Comparison of ENCODE assay signal across 8 cellular contexts in the genomic region with DNA sequence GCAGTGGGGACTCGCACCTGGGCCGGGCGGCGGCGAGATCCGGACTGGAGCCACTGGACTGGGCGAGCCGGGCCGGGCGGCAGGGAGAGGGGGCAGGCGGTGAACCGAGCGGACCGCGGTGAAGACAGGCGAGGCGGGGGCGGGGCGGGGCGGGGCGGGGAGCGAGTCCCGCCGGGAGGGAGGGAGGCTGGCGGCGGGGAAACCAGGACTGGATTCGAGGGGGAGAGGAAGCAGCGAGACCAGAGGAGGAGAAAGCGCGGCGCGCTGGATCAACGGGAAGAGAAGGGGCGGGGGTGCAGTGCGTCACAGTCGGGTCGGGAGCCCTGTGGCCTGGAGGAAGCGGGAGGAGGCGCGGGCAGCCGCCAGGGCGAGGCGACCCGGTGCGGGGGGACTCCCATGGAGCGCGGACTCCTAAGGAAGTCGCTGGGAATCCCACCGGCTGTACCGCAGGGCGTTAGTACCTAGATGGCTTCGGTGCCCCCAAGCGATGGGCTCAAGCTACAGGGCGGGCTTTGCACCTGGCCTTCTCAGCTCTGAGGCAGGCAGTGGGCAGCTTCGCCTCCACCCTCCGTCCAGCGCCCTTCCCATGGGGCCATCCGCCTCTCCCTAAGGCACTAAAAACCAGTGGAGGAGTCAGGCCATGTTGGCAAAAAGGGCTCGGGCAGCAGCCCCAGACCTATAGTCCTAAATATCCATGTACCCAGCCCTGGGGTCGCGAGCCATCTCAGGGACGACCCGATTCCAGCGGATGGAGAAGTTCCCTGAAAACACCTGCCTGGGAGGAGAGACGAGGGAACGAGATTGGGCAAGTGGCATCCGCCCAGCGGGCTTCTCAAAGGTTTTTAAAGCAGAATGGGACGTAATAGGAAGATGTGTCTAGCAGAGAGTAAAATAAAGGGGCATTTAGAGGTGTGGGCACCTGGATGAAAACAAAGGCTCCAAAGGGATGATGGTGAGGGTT. TPM values are rescaled to one million over a fixed set of nuclear protein-coding genes. Genes with fewer than 3 reads are reported as not detected.
DNase-seq lines count a peak whose midpoint lies in the region; ATAC-seq, FAIRE-seq and TF ChIP-seq lines count a peak whose summit lies in the region.

Gene TMEM121B (minus strand): TSS at position 126 of the 961 bp plus-strand sequence. CDS start 233 bp downstream, outside the sequence.

- no peak for FAIRE-seq in D721Med (lab: Jason Lieb, UNC)

- intact Hi-C loops in dendritic cell treated with granulocyte-macrophage colony-stimulating factor and Interleukin-4, amounts not matched to agents 40 ng/mL and 50 ng/mL, for 4 days (cut with micrococcal nuclease) = loop anchor here (2.0 to 5.0 kb wide), 3 partner anchors 15 to 36 kb away; partner anchors contain the start of gene HDHD5

- H3K27ac Mint-ChIP-seq in dendritic cell treated with granulocyte-macrophage colony-stimulating factor and Interleukin-4, amounts not matched to agents 40 ng/mL and 50 ng/mL, for 4 days = no peak within 1 kb of the TSS
- H3K27ac Mint-ChIP-seq in stimulated activated naive B cell treated with anti-CD40 and anti-IgM and Interleukin-4, amounts not matched to agents 10 μg/mL and 1 μg/mL and 100 μg/mL, for 72 hours = no peak within 1 kb of the TSS

- peaks cover 17% of the 10 kb centered on the region for H3K27me3 Mint-ChIP-seq in dendritic cell treated with granulocyte-macrophage colony-stimulating factor and Interleukin-4, amounts not matched to agents 40 ng/mL and 50 ng/mL, for 4 days
- H3K27me3 Mint-ChIP-seq in stimulated activated naive B cell treated with anti-CD40 and anti-IgM and Interleukin-4, amounts not matched to agents 10 μg/mL and 1 μg/mL and 100 μg/mL, for 72 hours = peaks cover 39 to 57% of the 10 kb centered on the region in 2 donors

- DNase-seq in D721Med (ENCODE audit: insufficient read length, low spot score) (peak; percentile 84), LNCaP clone FGC (ENCODE audit: low read depth) (no peak), SHP77 (lab: John Stamatoyannopoulos, UW) (peak; percentile 89 to 94), left lobe of liver (ENCODE audit: low spot score) (no peak)
- no peak for DNase-seq in stimulated activated naive B cell treated with anti-CD40 and anti-IgM and Interleukin-4, amounts not matched to agents 10 μg/mL and 1 μg/mL and 100 μg/mL, for 72 hours

- TF ChIP-seq CTCF in D721Med (IDR thresholded peaks at IDR 0.05; ENCODE audit: insufficient read depth, missing control alignments) (no peak), LNCaP clone FGC (IDR thresholded peaks at IDR 0.05; ENCODE audit: control insufficient read depth, extremely low read depth, insufficient read depth) (no peak)

- peak within 1 kb of the TSS; percentile 39 for H3K4me3 ChIP-seq in LNCaP clone FGC (ENCODE audit: low read depth, low read length)

- peaks cover 7% of the 10 kb centered on the region for H3K36me3 Mint-ChIP-seq in dendritic cell treated with granulocyte-macrophage colony-stimulating factor and Interleukin-4, amounts not matched to agents 40 ng/mL and 50 ng/mL, for 4 days (ENCODE audit: low read depth)
- peaks cover 3 to 5% of the 10 kb centered on the region in 2 donors for H3K36me3 Mint-ChIP-seq in stimulated activated naive B cell treated with anti-CD40 and anti-IgM and Interleukin-4, amounts not matched to agents 10 μg/mL and 1 μg/mL and 100 μg/mL, for 72 hours

- H3K9me3 Mint-ChIP-seq in dendritic cell treated with granulocyte-macrophage colony-stimulating factor and Interleukin-4, amounts not matched to agents 40 ng/mL and 50 ng/mL, for 4 days = no peaks in the 10 kb centered on the region
- H3K9me3 Mint-ChIP-seq in stimulated activated naive B cell treated with anti-CD40 and anti-IgM and Interleukin-4, amounts not matched to agents 10 μg/mL and 1 μg/mL and 100 μg/mL, for 72 hours = no peaks in the 10 kb centered on the region

- H3K4me3 Mint-ChIP-seq in dendritic cell treated with granulocyte-macrophage colony-stimulating factor and Interleukin-4, amounts not matched to agents 40 ng/mL and 50 ng/mL, for 4 days = peak within 1 kb of the TSS; percentile 82
- H3K4me3 Mint-ChIP-seq in stimulated activated naive B cell treated with anti-CD40 and anti-IgM and Interleukin-4, amounts not matched to agents 10 μg/mL and 1 μg/mL and 100 μg/mL, for 72 hours = peak within 1 kb of the TSS; percentile 71 to 80

- ATAC-seq in left lobe of liver (peak; percentile 32), HG03520 (IDR thresholded peaks at IDR 0.05; ENCODE audit: unreplicated experiment) (no peak), HG03097 (IDR thresholded peaks at IDR 0.05; ENCODE audit: low FRiP score, unreplicated experiment) (no peak)
- peak; percentile 2 to 10 for ATAC-seq in stimulated activated naive B cell treated with anti-CD40 and anti-IgM and Interleukin-4, amounts not matched to agents 10 μg/mL and 1 μg/mL and 100 μg/mL, for 72 hours (replicated peaks)

- H3K4me1 Mint-ChIP-seq in dendritic cell treated with granulocyte-macrophage colony-stimulating factor and Interleukin-4, amounts not matched to agents 40 ng/mL and 50 ng/mL, for 4 days (ENCODE audit: low read depth) = peaks cover 49% of the 10 kb centered on the region
- H3K4me1 Mint-ChIP-seq in stimulated activated naive B cell treated with anti-CD40 and anti-IgM and Interleukin-4, amounts not matched to agents 10 μg/mL and 1 μg/mL and 100 μg/mL, for 72 hours = peaks cover 30 to 37% of the 10 kb centered on the region in 2 donors

RNA-seq across cellular contexts. Expression of gene TMEM121B, which starts in this region (rescaled TPM):
- 0.10 TPM for total RNA-seq in left lobe of liver

Comparison
In these comparisons a context has a peak if more than half of its experiments do, and no peak if none do; other contexts are left out.
1. Peak in ATAC-seq in left lobe of liver; RNA of the gene not detected or under 1 TPM.
2. DNase-seq: peak in D721Med (single experiment) and SHP77 (2 of 2); none in LNCaP clone FGC (single experiment), left lobe of liver (single experiment) and stimulated activated naive B cell treated with anti-CD40 and anti-IgM and Interleukin-4, amounts not matched to agents 10 μg/mL and 1 μg/mL and 100 μg/mL, for 72 hours (single experiment).
3. ATAC-seq: peak in stimulated activated naive B cell treated with anti-CD40 and anti-IgM and Interleukin-4, amounts not matched to agents 10 μg/mL and 1 μg/mL and 100 μg/mL, for 72 hours (2 of 2); none in HG03520 (single experiment) and HG03097 (single experiment).